Comparison of ENCODE assay signal across 20 cellular contexts in genomic region chr7:111088328-111088727, GRCh38.
"Had no signal": no experiment of that assay in that cellular context is flagged by ENCODE, and none has a peak within 500 bp of the region (broad histone marks: within the 10 kb centered on the region; RNA-seq: fewer than 3 reads in every experiment).

No MANE protein-coding gene starts in this region.

- H3K4me3 Mint-ChIP-seq: memory B cell, type B pancreatic cell had no signal

- H3K36me3 ChIP-seq: cardiac muscle cell, right atrium auricular region had no signal

- H3K4me3 ChIP-seq: cardiac muscle cell, mucosa of descending colon, right atrium auricular region had no signal

- H3K27me3 ChIP-seq: cardiac muscle cell, right atrium auricular region had no signal

- FAIRE-seq: frontal cortex had no signal

- H3K36me3 Mint-ChIP-seq: memory B cell, type B pancreatic cell had no signal

- ATAC-seq: left ventricle myocardium superior; mucosa of descending colon; naive thymus-derived CD8-positive, alpha-beta T cell had no signal

- H3K27ac Mint-ChIP-seq: memory B cell, progenitor cell of endocrine pancreas, type B pancreatic cell had no signal

- H3K27ac ChIP-seq: cardiac muscle cell, epithelial cell of prostate, right atrium auricular region had no signal

- H3K27me3 Mint-ChIP-seq: memory B cell; naive thymus-derived CD8-positive, alpha-beta T cell; progenitor cell of endocrine pancreas; type B pancreatic cell had no signal

- H3K9me3 Mint-ChIP-seq: memory B cell; naive thymus-derived CD8-positive, alpha-beta T cell; type B pancreatic cell had no signal

- DNase-seq: activated CD4-positive, CD25-positive, alpha-beta regulatory T cell treated with anti-CD3 and anti-CD28 coated beads, Interleukin-2, amount 50 U/mL, for 72 hours; activated CD8-positive, alpha-beta memory T cell treated with anti-CD3 and anti-CD28 coated beads for 24 hours; activated gamma-delta T cell treated with Interleukin-2 at 50 U/mL for 16 hours; head of caudate nucleus; kidney glomerular epithelial cell; left ventricle myocardium superior; mucosa of descending colon; naive thymus-derived CD8-positive, alpha-beta T cell; occipital lobe; SHP77 treated with DMSO at 0.1 percent for 48 hours; stimulated activated CD4-positive, alpha-beta T cell treated with anti-CD3 and anti-CD28 coated beads, Interleukin-2, amount 100 ng/mL, for 48 hours; stimulated activated naive CD4-positive, alpha-beta T cell; T1000 had no signal

- H3K9me3 ChIP-seq: mucosa of descending colon, right atrium auricular region had no signal
